Comparison of ENCODE assay signal across 1 cellular context in the genomic region with DNA sequence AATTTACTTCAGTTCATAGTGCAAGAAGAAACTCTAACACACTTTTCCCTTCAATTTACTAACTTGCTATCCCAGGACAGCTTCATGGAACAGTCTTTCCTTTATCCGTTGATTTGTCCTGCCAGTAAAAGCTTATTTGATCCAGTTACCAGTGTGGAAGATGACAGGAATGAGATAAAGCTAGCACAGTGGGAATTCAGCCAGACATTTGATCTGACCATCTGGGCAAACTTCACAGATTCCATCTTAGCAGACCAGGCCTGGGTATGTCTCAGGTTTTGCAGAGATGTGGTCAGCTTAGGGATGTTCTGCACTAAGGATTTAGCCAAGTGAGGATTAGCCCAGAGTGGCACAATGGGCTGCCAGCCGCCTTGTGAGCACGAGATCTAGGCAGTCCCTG.
TF ChIP-seq lines count a peak whose summit lies in the region.

No MANE protein-coding gene starts in this region.

TF ChIP-seq in SK-N-SH treated with all-trans-retinoic acid at 6 μM for 48 hours, 23 proteins besides CTCF, POLR2A, EP300 and RAD21 (continued from another document):
- no peak for TF ChIP-seq CSRNP3 (CRISPR knock-in tag; IDR thresholded peaks at IDR 0.05)
- TF ChIP-seq CSDC2 (CRISPR knock-in tag; IDR thresholded peaks at IDR 0.05): no peak
- TF ChIP-seq, protein P1, sequence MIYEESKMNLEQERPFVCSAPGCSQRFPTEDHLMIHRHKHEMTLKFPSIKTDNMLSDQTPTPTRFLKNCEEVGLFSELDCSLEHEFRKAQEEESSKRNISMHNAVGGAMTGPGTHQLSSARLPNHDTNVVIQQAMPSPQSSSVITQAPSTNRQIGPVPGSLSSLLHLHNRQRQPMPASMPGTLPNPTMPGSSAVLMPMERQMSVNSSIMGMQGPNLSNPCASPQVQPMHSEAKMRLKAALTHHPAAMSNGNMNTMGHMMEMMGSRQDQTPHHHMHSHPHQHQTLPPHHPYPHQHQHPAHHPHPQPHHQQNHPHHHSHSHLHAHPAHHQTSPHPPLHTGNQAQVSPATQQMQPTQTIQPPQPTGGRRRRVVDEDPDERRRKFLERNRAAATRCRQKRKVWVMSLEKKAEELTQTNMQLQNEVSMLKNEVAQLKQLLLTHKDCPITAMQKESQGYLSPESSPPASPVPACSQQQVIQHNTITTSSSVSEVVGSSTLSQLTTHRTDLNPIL (CRISPR knock-in tag; IDR thresholded peaks at IDR 0.05; ENCODE audit: low read depth): no peak
- no peak for TF ChIP-seq SNAI2 (CRISPR knock-in tag; IDR thresholded peaks at IDR 0.05)
- no peak for TF ChIP-seq RARB (CRISPR knock-in tag; IDR thresholded peaks at IDR 0.05)
TF ChIP-seq in SK-N-SH treated with all-trans-retinoic acid at 6 μM for 48 hours: peak in this region for 3.
